ENCODE assay signal across 14 cellular contexts in genomic region chr18:49612515-49613033, GRCh38. TPM values are rescaled to one million over a fixed set of nuclear protein-coding genes. Genes with fewer than 3 reads are reported as not detected.
A peak's percentile ranks its signal among the peaks of the same experiment; 100 is the strongest.
DNase-seq lines count a peak whose midpoint lies in the region; ATAC-seq and TF ChIP-seq lines count a peak whose summit lies in the region.
"Had no signal": no experiment of that assay in that cellular context is flagged by ENCODE, and none has a peak within 500 bp of the region (broad histone marks: within the 10 kb centered on the region; RNA-seq: fewer than 3 reads in every experiment).

No MANE protein-coding gene starts in this region.

- H3K9me3 ChIP-seq in mammary epithelial cell (replicated peaks; ENCODE audit: insufficient read depth, low read length) (no peaks in the 10 kb centered on the region), tibial nerve (no peaks in the 10 kb centered on the region)
- H3K9me3 ChIP-seq: BE2C had no signal

- TF ChIP-seq CTCF in GM13977 (IDR thresholded peaks at IDR 0.05; ENCODE audit: extremely low read depth, insufficient read depth, missing control alignments) (no peak), GM20000 (IDR thresholded peaks at IDR 0.05; ENCODE audit: extremely low read depth, missing control alignments) (no peak), mammary epithelial cell (conservative IDR thresholded peaks at IDR 0.05 in 1 of 2, IDR thresholded peaks at IDR 0.05 in 1 of 2; ENCODE audit: extremely low read depth in 1 of 2, insufficient read depth in 1 of 2, low read depth in 1 of 2, low read length in 2 of 2) (no peak), tibial nerve (IDR thresholded peaks at IDR 0.05) (no peak)

- H3K27ac ChIP-seq in mammary epithelial cell (ENCODE audit: insufficient read depth, low read depth, low read length): no peak overlapping the region
- no peak overlapping the region for H3K27ac ChIP-seq in tibial nerve
- H3K27ac ChIP-seq: brain microvascular endothelial cell had no signal

- intact Hi-C loops in mammary epithelial cell (cut with micrococcal nuclease): no loop called here

- dilution Hi-C loops in mammary epithelial cell (cut with HindIII; ENCODE audit: low sequenced_read_pairs): no loop called here

- in situ Hi-C loops in GM13977 (cut with MboI; ENCODE audit: low pct_unique_long_range_greater_than_20kb, low sequenced_read_pairs, unreplicated experiment) (no loop called here), mammary epithelial cell (cut with MboI; ENCODE audit: low sequenced_read_pairs in 2 of 2) (no loop called here)

- DNase-seq in GM13977 (ENCODE audit: low spot score): peak; percentile 44
- DNase-seq in GM20000 (ENCODE audit: low spot score): peak; percentile 37
- DNase-seq in mammary epithelial cell: peak; percentile 44
- DNase-seq in activated T-cell treated with anti-CD3 and anti-CD28 coated beads, Interleukin-2, amount 50 U/mL, for 1 hour: no peak
- DNase-seq in activated naive CD4-positive, alpha-beta T cell (lab: John Stamatoyannopoulos, UW): no peak
- no peak for DNase-seq in cerebellar cortex (ENCODE audit: low spot score)
- DNase-seq in tibial nerve (ENCODE audit: low spot score in 2 of 2): no peak
- DNase-seq: activated CD8-positive, alpha-beta T cell treated with anti-CD3 and anti-CD28 coated beads, Interleukin-2, amount 10 ng/mL, durations not matched to agents 7 days and 5 days; BE2C; brain microvascular endothelial cell; naive B cell; SHP77; stimulated activated CD4-positive, alpha-beta T cell treated with anti-CD3 and anti-CD28 coated beads, Interleukin-4, amount 100 ng/mL, for 1 hour had no signal

- no peaks in the 10 kb centered on the region for H4K20me1 ChIP-seq in mammary epithelial cell (ENCODE audit: insufficient read depth, low read length)

- TF ChIP-seq POLR2A in tibial nerve (IDR thresholded peaks at IDR 0.05): no peak

- H3K9ac ChIP-seq in mammary epithelial cell (ENCODE audit: insufficient read depth, low read length): no peak overlapping the region

- no peak for TF ChIP-seq EP300 in tibial nerve (IDR thresholded peaks at IDR 0.05)

- H3K36me3 ChIP-seq in mammary epithelial cell (ENCODE audit: insufficient read depth, low read length) (no peaks in the 10 kb centered on the region), tibial nerve (no peaks in the 10 kb centered on the region)
- H3K36me3 ChIP-seq: BE2C, brain microvascular endothelial cell had no signal

- no peak overlapping the region for H3K4me3 ChIP-seq in mammary epithelial cell (replicated peaks in 1 of 3; ENCODE audit: insufficient read depth in 1 of 3, low read depth in 2 of 3, low read length in 3 of 3)
- H3K4me3 ChIP-seq in tibial nerve: no peak overlapping the region

- 70% methylated on average over 11 of the region's 11 CpGs for WGBS in mammary epithelial cell (ENCODE audit: low coverage, missing lambda C conversion rate)
- WGBS in tibial nerve, 2 donors: 68 to 70% methylated on average over 11 of the region's 11 CpGs

- CTCF ChIA-PET in mammary epithelial cell (lab: Charles Lee; ENCODE audit: low non-redundant PET): no interaction called here

- H3K27me3 ChIP-seq in mammary epithelial cell (ENCODE audit: insufficient read depth, low read length) (no peaks in the 10 kb centered on the region), tibial nerve (no peaks in the 10 kb centered on the region)
- H3K27me3 ChIP-seq: brain microvascular endothelial cell had no signal

- H2AFZ ChIP-seq in mammary epithelial cell (ENCODE audit: low read depth, low read length): no peak overlapping the region

- H3K4me1 ChIP-seq in mammary epithelial cell (ENCODE audit: insufficient read depth, low read length) (peaks cover 34% of the 10 kb centered on the region), tibial nerve (peaks cover 0 to 16% (median 4%) of the 10 kb centered on the region in 4 donors)
- H3K4me1 ChIP-seq: BE2C had no signal

- peak; percentile 85 for ATAC-seq in HG03103 (IDR thresholded peaks at IDR 0.05; ENCODE audit: low read depth, unreplicated experiment)
- ATAC-seq: activated CD8-positive, alpha-beta T cell treated with anti-CD3 and anti-CD28 coated beads, Interleukin-2, amount 10 ng/mL, durations not matched to agents 7 days and 5 days had no signal

- H3K79me2 ChIP-seq in mammary epithelial cell (ENCODE audit: insufficient read depth, low read length): no peaks in the 10 kb centered on the region

- H3K4me2 ChIP-seq in mammary epithelial cell (ENCODE audit: insufficient read depth, low read depth, low read length): no peak overlapping the region

- no TSS peak for BruUV-seq in mammary epithelial cell (replicated peaks; lab: Mats Ljungman, UMichigan)

RNA-seq across cellular contexts. Expression of gene LIPG, which starts 50.7 kb away (rescaled TPM):
- total RNA-seq in mammary epithelial cell (100 to 1,000 TPM in 1 of 2 donors, 10 to 100 TPM in 1; 78.8 to 153 TPM), tibial nerve (under 1 TPM in 2 of 4 donors, not detected in 2; 0.39 to 0.44 TPM)
- 45.5 TPM for polyA plus RNA-seq in mammary epithelial cell
- polyA minus RNA-seq in mammary epithelial cell: 64.0 TPM

Comparison
In these comparisons a context has a peak if more than half of its experiments do, and no peak if none do; other contexts are left out.
1. DNase-seq: peak in GM13977 (single experiment), GM20000 (single experiment) and mammary epithelial cell (single experiment); none in activated T-cell treated with anti-CD3 and anti-CD28 coated beads, Interleukin-2, amount 50 U/mL, for 1 hour (single experiment), activated naive CD4-positive, alpha-beta T cell (0 of 4), cerebellar cortex (single experiment) and tibial nerve (0 of 2).
2. RNA of gene LIPG, which starts 50.7 kb away (total RNA-seq): 78.8 to 153 TPM in mammary epithelial cell; 0.39 to 0.44 TPM in tibial nerve; every median in the first group is over 10 times any median in the second.